Comparison of ENCODE assay signal across 17 cellular contexts in the genomic region with DNA sequence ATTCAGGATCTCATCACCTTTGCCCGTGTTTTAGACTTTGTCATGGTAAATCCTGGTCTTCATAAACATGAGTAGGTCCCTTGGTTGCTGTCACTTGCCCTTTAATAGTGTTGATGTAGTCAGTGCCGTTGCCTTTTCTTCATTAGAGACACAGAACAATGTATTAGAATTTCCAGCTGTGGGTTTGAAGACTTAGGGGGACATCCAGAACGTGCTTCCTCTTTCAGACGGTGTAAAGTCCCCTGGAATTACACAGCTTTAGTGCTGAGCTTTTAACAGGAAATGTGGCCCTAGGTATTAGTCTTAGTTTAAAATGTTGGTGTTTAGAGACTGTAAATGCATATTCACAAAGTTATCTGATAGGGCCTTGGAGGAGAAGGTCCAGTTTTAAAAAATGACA. TPM values are rescaled to one million over a fixed set of nuclear protein-coding genes. Genes with fewer than 3 reads are reported as not detected.
DNase-seq lines count a peak whose midpoint lies in the region; ATAC-seq and TF ChIP-seq lines count a peak whose summit lies in the region.
"Had no signal": no experiment of that assay in that cellular context is flagged by ENCODE, and none has a peak within 500 bp of the region (broad histone marks: within the 10 kb centered on the region; RNA-seq: fewer than 3 reads in every experiment).

No MANE protein-coding gene starts in this region.

- H3K27ac Mint-ChIP-seq in activated CD8-positive, alpha-beta memory T cell treated with anti-CD3 and anti-CD28 coated beads, Interleukin-2, amount 10 ng/mL, durations not matched to agents 7 days and 5 days: peak overlapping the region; percentile 42
- H3K27ac Mint-ChIP-seq in neural progenitor cell (no peak overlapping the region), progenitor cell of endocrine pancreas (no peak overlapping the region)
- H3K27ac Mint-ChIP-seq in CD4-positive, alpha-beta T cell: no peak overlapping the region
- H3K27ac Mint-ChIP-seq: dendritic cell treated with granulocyte-macrophage colony-stimulating factor and Interleukin-4, amounts not matched to agents 40 ng/mL and 50 ng/mL, for 4 days had no signal

- H3K9me3 Mint-ChIP-seq in activated CD8-positive, alpha-beta memory T cell treated with anti-CD3 and anti-CD28 coated beads, Interleukin-2, amount 10 ng/mL, durations not matched to agents 7 days and 5 days (ENCODE audit: low read depth): no peaks in the 10 kb centered on the region
- H3K9me3 Mint-ChIP-seq in neural progenitor cell (no peaks in the 10 kb centered on the region), progenitor cell of endocrine pancreas (ENCODE audit: low read depth) (no peaks in the 10 kb centered on the region)
- H3K9me3 Mint-ChIP-seq in CD4-positive, alpha-beta T cell: no peaks in the 10 kb centered on the region
- H3K9me3 Mint-ChIP-seq: activated T-cell treated with anti-CD3 and anti-CD28 coated beads, Interleukin-2, amount 50 U/mL, for 4 hours; dendritic cell treated with granulocyte-macrophage colony-stimulating factor and Interleukin-4, amounts not matched to agents 40 ng/mL and 50 ng/mL, for 4 days had no signal

- no peaks in the 10 kb centered on the region for H3K27me3 Mint-ChIP-seq in activated CD8-positive, alpha-beta memory T cell treated with anti-CD3 and anti-CD28 coated beads, Interleukin-2, amount 10 ng/mL, durations not matched to agents 7 days and 5 days
- H3K27me3 Mint-ChIP-seq in neural progenitor cell (ENCODE audit: insufficient read depth, low read depth): peaks cover 2% of the 10 kb centered on the region
- H3K27me3 Mint-ChIP-seq in CD4-positive, alpha-beta T cell: no peaks in the 10 kb centered on the region
- no peaks in the 10 kb centered on the region for H3K27me3 Mint-ChIP-seq in progenitor cell of endocrine pancreas
- H3K27me3 Mint-ChIP-seq: dendritic cell treated with granulocyte-macrophage colony-stimulating factor and Interleukin-4, amounts not matched to agents 40 ng/mL and 50 ng/mL, for 4 days had no signal

- H3K9me3 ChIP-seq in OCI-LY1 (ENCODE audit: low read length): no peaks in the 10 kb centered on the region
- no peaks in the 10 kb centered on the region for H3K9me3 ChIP-seq in neural progenitor cell (ENCODE audit: low read depth)
- H3K9me3 ChIP-seq in CD4-positive, alpha-beta T cell (ENCODE audit: control insufficient read depth, low read length): no peaks in the 10 kb centered on the region
- H3K9me3 ChIP-seq: A549 had no signal

- H3K4me2 ChIP-seq in OCI-LY1 (ENCODE audit: low read length) (peak overlapping the region; percentile 30; the same call in 1 of the 2 replicates), neural progenitor cell (peak overlapping the region; percentile 7)
- H3K4me2 ChIP-seq: A549, smooth muscle cell had no signal

- H2AFZ ChIP-seq in OCI-LY1 (ENCODE audit: low read length): no peak overlapping the region
- H2AFZ ChIP-seq in neural progenitor cell (replicated peaks): no peak overlapping the region

- H3F3A ChIP-seq in OCI-LY1 (ENCODE audit: insufficient read depth, low read length) (0 out of 2 replicates have a peak, but pooled peaks cover 8% of the 10 kb centered on the region), neural progenitor cell (ENCODE audit: low read depth) (peaks cover 8% of the 10 kb centered on the region)

- H3K27ac ChIP-seq in OCI-LY1 (ENCODE audit: low read depth, low read length, poor library complexity, severe bottlenecking): peak overlapping the region; percentile 90
- peak overlapping the region; percentile 55 for H3K27ac ChIP-seq in neural progenitor cell
- no peak overlapping the region for H3K27ac ChIP-seq in CD4-positive, alpha-beta T cell (ENCODE audit: low read depth, low read length)
- H3K27ac ChIP-seq: A549 had no signal

- TF ChIP-seq CTCF in OCI-LY1 (IDR thresholded peaks at IDR 0.05; ENCODE audit: low read length): no peak
- no peak for TF ChIP-seq CTCF in neural progenitor cell (IDR thresholded peaks at IDR 0.05)
- no peak for TF ChIP-seq CTCF in CD4-positive, alpha-beta T cell (IDR thresholded peaks at IDR 0.05)
- no peak for TF ChIP-seq CTCF in progenitor cell of endocrine pancreas (IDR thresholded peaks at IDR 0.05; ENCODE audit: unreplicated experiment)

- H4K20me1 ChIP-seq in OCI-LY1 (ENCODE audit: insufficient read depth, low read length) (no peaks in the 10 kb centered on the region), neural progenitor cell (ENCODE audit: low read depth) (no peaks in the 10 kb centered on the region)

- H3K4me1 ChIP-seq in OCI-LY1 (ENCODE audit: insufficient read depth, low read length, severe bottlenecking) (peaks cover 44% of the 10 kb centered on the region), neural progenitor cell (peaks cover 13% of the 10 kb centered on the region)
- H3K4me1 ChIP-seq: A549 had no signal

- peak overlapping the region; percentile 5; the same call in 1 of the 2 replicates for H3K9ac ChIP-seq in OCI-LY1 (ENCODE audit: low read length)
- no peak overlapping the region for H3K9ac ChIP-seq in neural progenitor cell

- peaks cover 2% of the 10 kb centered on the region for H3K4me1 Mint-ChIP-seq in activated CD8-positive, alpha-beta memory T cell treated with anti-CD3 and anti-CD28 coated beads, Interleukin-2, amount 10 ng/mL, durations not matched to agents 7 days and 5 days
- H3K4me1 Mint-ChIP-seq in neural progenitor cell: no peaks in the 10 kb centered on the region
- peaks cover 10% of the 10 kb centered on the region for H3K4me1 Mint-ChIP-seq in CD4-positive, alpha-beta T cell (ENCODE audit: low read depth)
- H3K4me1 Mint-ChIP-seq in progenitor cell of endocrine pancreas (ENCODE audit: low read depth): peaks cover under 1% of the 10 kb centered on the region

- H3K79me2 ChIP-seq in OCI-LY1 (ENCODE audit: insufficient read depth, low read length): no peaks in the 10 kb centered on the region
- H3K79me2 ChIP-seq in neural progenitor cell (ENCODE audit: low read depth): no peaks in the 10 kb centered on the region

- ATAC-seq in activated CD8-positive, alpha-beta memory T cell treated with anti-CD3 and anti-CD28 coated beads, Interleukin-2, amount 10 ng/mL, durations not matched to agents 7 days and 5 days: no peak
- peak; percentile 61 for ATAC-seq in GM21423 (IDR thresholded peaks at IDR 0.05; ENCODE audit: unreplicated experiment)
- ATAC-seq in CD4-positive, alpha-beta T cell (ENCODE audit: poor library complexity): no peak
- ATAC-seq: A549; activated T-cell treated with anti-CD3 and anti-CD28 coated beads, Interleukin-2, amount 50 U/mL, for 4 hours had no signal

- POLR2A ChIA-PET in CD4-positive, alpha-beta T cell (lab: Charles Lee): interaction anchor here (1.9 kb wide), 1 partner anchor 10 kb away, joined by 11 read pairs; the partner anchor contains the start of gene LRCH3

- intact Hi-C loops in CD4-positive, alpha-beta T cell (cut with DNase I, micrococcal nuclease): no loop called here

- DNase-seq in activated CD8-positive, alpha-beta memory T cell treated with anti-CD3 and anti-CD28 coated beads, Interleukin-2, amount 10 ng/mL, durations not matched to agents 7 days and 5 days: no peak
- no peak for DNase-seq in activated CD8-positive, alpha-beta memory T cell treated with anti-CD3 and anti-CD28 coated beads for 24 hours
- no peak for DNase-seq in neural progenitor cell (ENCODE audit: low spot score)
- no peak for DNase-seq in CD4-positive, alpha-beta T cell
- DNase-seq in progenitor cell of endocrine pancreas (ENCODE audit: low spot score, unreplicated experiment): no peak
- no peak for DNase-seq in T-helper 9 cell
- DNase-seq: activated CD4-positive, CD25-positive, alpha-beta regulatory T cell; activated T-cell treated with anti-CD3 and anti-CD28 coated beads, Interleukin-2, amount 50 U/mL, for 4 hours; COR-L47; GDM1; HCEC 1CT; NCI-H1417 had no signal

- no peak overlapping the region for H3K4me3 Mint-ChIP-seq in activated CD8-positive, alpha-beta memory T cell treated with anti-CD3 and anti-CD28 coated beads, Interleukin-2, amount 10 ng/mL, durations not matched to agents 7 days and 5 days
- H3K4me3 Mint-ChIP-seq in neural progenitor cell (no peak overlapping the region), progenitor cell of endocrine pancreas (ENCODE audit: low read depth) (no peak overlapping the region)
- no peak overlapping the region for H3K4me3 Mint-ChIP-seq in CD4-positive, alpha-beta T cell
- H3K4me3 Mint-ChIP-seq: activated T-cell treated with anti-CD3 and anti-CD28 coated beads, Interleukin-2, amount 50 U/mL, for 4 hours; dendritic cell treated with granulocyte-macrophage colony-stimulating factor and Interleukin-4, amounts not matched to agents 40 ng/mL and 50 ng/mL, for 4 days had no signal

- CTCF ChIA-PET in activated CD8-positive, alpha-beta memory T cell treated with anti-CD3 and anti-CD28 coated beads, Interleukin-2, amount 10 ng/mL, durations not matched to agents 7 days and 5 days (lab: Charles Lee): interaction anchor here (1.3 to 2.1 kb wide), 2 partner anchors 10 kb away, joined by 4 to 5 read pairs; partner anchors contain the start of gene LRCH3
- CTCF ChIA-PET in CD4-positive, alpha-beta T cell (lab: Charles Lee): no interaction called here

- H3K36me3 ChIP-seq in OCI-LY1 (ENCODE audit: insufficient read depth, low read length): peaks cover 47% of the 10 kb centered on the region
- H3K36me3 ChIP-seq in neural progenitor cell: peaks cover 7% of the 10 kb centered on the region

- H3K27me3 ChIP-seq in OCI-LY1 (ENCODE audit: insufficient read depth, low read length) (no peaks in the 10 kb centered on the region), neural progenitor cell (no peaks in the 10 kb centered on the region)
- H3K27me3 ChIP-seq in CD4-positive, alpha-beta T cell (ENCODE audit: control insufficient read depth, insufficient read depth, low read length): no peaks in the 10 kb centered on the region

- no peak overlapping the region for H3K4me3 ChIP-seq in OCI-LY1 (ENCODE audit: low read depth, low read length, poor library complexity, severe bottlenecking)
- H3K4me3 ChIP-seq in neural progenitor cell: no peak overlapping the region
- H3K4me3 ChIP-seq: A549, smooth muscle cell had no signal

- H3K36me3 Mint-ChIP-seq in activated CD8-positive, alpha-beta memory T cell treated with anti-CD3 and anti-CD28 coated beads, Interleukin-2, amount 10 ng/mL, durations not matched to agents 7 days and 5 days: peaks cover 30% of the 10 kb centered on the region
- H3K36me3 Mint-ChIP-seq in neural progenitor cell (peaks cover 29% of the 10 kb centered on the region), progenitor cell of endocrine pancreas (ENCODE audit: insufficient read depth) (peaks cover 25% of the 10 kb centered on the region)
- peaks cover 70% of the 10 kb centered on the region for H3K36me3 Mint-ChIP-seq in CD4-positive, alpha-beta T cell (ENCODE audit: low read depth)

- no peaks in the 10 kb centered on the region for H3K9me2 ChIP-seq in OCI-LY1 (ENCODE audit: low read depth, low read length)

RNA-seq across cellular contexts. Expression of gene LRCH3, which starts 8.8 kb away (rescaled TPM):
- 10 to 100 TPM; 62.2 to 62.6 TPM for total RNA-seq in activated CD8-positive, alpha-beta memory T cell treated with anti-CD3 and anti-CD28 coated beads, Interleukin-2, amount 10 ng/mL, durations not matched to agents 7 days and 5 days
- total RNA-seq in neural progenitor cell (ENCODE audit: low replicate concordance) (45.9 and 56.2 TPM in 2 replicates), progenitor cell of endocrine pancreas (73.3 and 84.3 TPM in 2 replicates)
- total RNA-seq in CD4-positive, alpha-beta T cell: 10 to 100 TPM; 31.5 to 37.6 TPM

RNA-seq across cellular contexts. Expression of gene FYTTD1, which starts 32.5 kb away (rescaled TPM):
- 10 to 100 TPM; 35.5 to 50.5 TPM for total RNA-seq in activated CD8-positive, alpha-beta memory T cell treated with anti-CD3 and anti-CD28 coated beads, Interleukin-2, amount 10 ng/mL, durations not matched to agents 7 days and 5 days
- total RNA-seq in neural progenitor cell (ENCODE audit: low replicate concordance) (38.4 and 104 TPM in 2 replicates), progenitor cell of endocrine pancreas (42.3 and 50.8 TPM in 2 replicates)
- 10 to 100 TPM; 75.8 to 78.2 TPM for total RNA-seq in CD4-positive, alpha-beta T cell

RNA-seq across cellular contexts. Expression of gene RUBCN, which starts 45.5 kb away (rescaled TPM):
- 10 to 100 TPM; 55.5 to 58.9 TPM for total RNA-seq in activated CD8-positive, alpha-beta memory T cell treated with anti-CD3 and anti-CD28 coated beads, Interleukin-2, amount 10 ng/mL, durations not matched to agents 7 days and 5 days
- total RNA-seq in neural progenitor cell (ENCODE audit: low replicate concordance): 6.4 and 22.1 TPM in 2 replicates
- 10 to 100 TPM; 35.3 to 38.9 TPM for total RNA-seq in CD4-positive, alpha-beta T cell
- total RNA-seq in progenitor cell of endocrine pancreas: 29.0 and 30.4 TPM in 2 replicates
